In the genomic region with DNA sequence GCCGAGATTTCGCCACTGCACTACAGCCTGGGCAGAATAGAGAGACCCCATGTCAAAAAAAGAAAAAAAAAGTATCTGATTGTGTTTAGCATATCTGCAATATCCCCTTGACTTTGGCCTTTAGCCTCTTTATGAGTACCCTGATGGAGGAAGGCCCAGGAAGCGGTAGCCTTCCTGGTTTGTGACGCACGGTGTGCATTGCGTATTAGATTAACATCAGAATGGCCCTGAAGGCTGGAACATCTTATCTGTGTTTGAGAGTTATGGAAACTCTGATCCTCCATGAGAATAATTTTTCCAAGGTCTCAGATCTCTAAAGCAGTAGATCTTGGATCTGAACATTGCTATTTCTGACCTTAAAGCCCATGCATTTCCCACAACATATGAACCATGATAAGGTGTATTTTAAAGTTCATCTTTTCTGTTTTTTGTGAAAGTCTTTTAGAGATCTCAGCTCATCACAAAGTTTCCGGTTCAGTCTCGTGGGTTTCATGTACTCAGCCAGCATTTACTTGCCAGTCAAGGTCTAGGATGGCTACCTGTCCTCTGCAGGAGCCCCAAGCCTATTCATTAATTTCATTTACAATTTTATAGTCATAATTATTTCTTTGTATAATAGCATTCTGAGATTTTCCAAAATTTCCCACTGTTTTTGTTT, we compare ENCODE assay signal across 8 cellular contexts. TPM values are rescaled to one million over a fixed set of nuclear protein-coding genes. Genes with fewer than 3 reads are reported as not detected.
DNase-seq lines count a peak whose midpoint lies in the region; ATAC-seq, FAIRE-seq and TF ChIP-seq lines count a peak whose summit lies in the region.

No MANE protein-coding gene starts in this region.

- ATAC-seq in activated T-cell treated with anti-CD3 and anti-CD28 coated beads, Interleukin-2, amount 50 U/mL, for 72 hours (replicated peaks in 1 of 2), result no peak
- ATAC-seq in left lung (no peak), GM21723 (IDR thresholded peaks at IDR 0.05; ENCODE audit: unreplicated experiment) (no peak), HG02798 (IDR thresholded peaks at IDR 0.05; ENCODE audit: poor library complexity, unreplicated experiment) (no peak)

- no peaks in the 10 kb centered on the region for H3K27me3 Mint-ChIP-seq in activated T-cell treated with anti-CD3 and anti-CD28 coated beads, Interleukin-2, amount 50 U/mL, for 72 hours (ENCODE audit: low read depth)
- H3K27me3 Mint-ChIP-seq in activated naive CD8-positive, alpha-beta T cell treated with anti-CD3 and anti-CD28 coated beads for 36 hours, result no peaks in the 10 kb centered on the region

- no peak for FAIRE-seq in urothelium cell line (lab: Jason Lieb, UNC)

- H3K4me3 ChIP-seq in left lung (peak overlapping the region; percentile 80), thyroid gland (replicated peaks in 1 of 3) (peak overlapping the region in 1 of 3 donors; percentile 74)

- H3K9me3 ChIP-seq in left lung, result no peaks in the 10 kb centered on the region
- H3K9me3 ChIP-seq in thyroid gland, result no peaks in the 10 kb centered on the region

- H3K27ac ChIP-seq in left lung, result peak overlapping the region; percentile 87 to 90
- H3K27ac ChIP-seq in thyroid gland, result peak overlapping the region; percentile 88 to 92 (median 89)

- intact Hi-C loops in left lung (cut with DNase I), result no loop called here
- intact Hi-C loops in thyroid gland (cut with DNase I), result loop anchor here (5.0 kb wide), 1 partner anchor 227 kb away; no protein-coding TSS in a partner anchor

- DNase-seq in activated T-cell treated with anti-CD3 and anti-CD28 coated beads, Interleukin-2, amount 50 U/mL, for 72 hours, result peak in 1 of 2 donors; percentile 22
- DNase-seq in activated T-cell treated with anti-CD3 and anti-CD28 coated beads, Interleukin-2, amount 50 U/mL, for 1 hour, result no peak
- DNase-seq in activated naive CD8-positive, alpha-beta T cell treated with anti-CD3 and anti-CD28 coated beads for 36 hours, result no peak
- DNase-seq in left lung (no peak), thyroid gland (no peak), urothelium cell line (ENCODE audit: low spot score) (no peak)

- H3K27me3 ChIP-seq in left lung, result no peaks in the 10 kb centered on the region
- no peaks in the 10 kb centered on the region for H3K27me3 ChIP-seq in thyroid gland

- H3K4me1 Mint-ChIP-seq in activated T-cell treated with anti-CD3 and anti-CD28 coated beads, Interleukin-2, amount 50 U/mL, for 72 hours (ENCODE audit: low read depth), result peaks cover 43% of the 10 kb centered on the region
- H3K4me1 Mint-ChIP-seq in activated naive CD8-positive, alpha-beta T cell treated with anti-CD3 and anti-CD28 coated beads for 36 hours, result peaks cover 32% of the 10 kb centered on the region

- H3K27ac Mint-ChIP-seq in activated T-cell treated with anti-CD3 and anti-CD28 coated beads, Interleukin-2, amount 50 U/mL, for 72 hours, result no peak overlapping the region
- peak overlapping the region; percentile 71 for H3K27ac Mint-ChIP-seq in activated naive CD8-positive, alpha-beta T cell treated with anti-CD3 and anti-CD28 coated beads for 36 hours

- TF ChIP-seq POLR2A in thyroid gland (IDR thresholded peaks at IDR 0.05), result no peak

- no peaks in the 10 kb centered on the region for H3K9me3 Mint-ChIP-seq in activated T-cell treated with anti-CD3 and anti-CD28 coated beads, Interleukin-2, amount 50 U/mL, for 72 hours
- no peaks in the 10 kb centered on the region for H3K9me3 Mint-ChIP-seq in activated naive CD8-positive, alpha-beta T cell treated with anti-CD3 and anti-CD28 coated beads for 36 hours

- WGBS in thyroid gland, 2 donors, result 83 to 85% methylated on average over 8 of the region's 8 CpGs

- peak overlapping the region; percentile 82 to 90 for H3K4me3 Mint-ChIP-seq in activated T-cell treated with anti-CD3 and anti-CD28 coated beads, Interleukin-2, amount 50 U/mL, for 72 hours
- peak overlapping the region; percentile 30 for H3K4me3 Mint-ChIP-seq in activated naive CD8-positive, alpha-beta T cell treated with anti-CD3 and anti-CD28 coated beads for 36 hours

- peaks cover 3 to 5% of the 10 kb centered on the region in 2 donors for H3K36me3 Mint-ChIP-seq in activated T-cell treated with anti-CD3 and anti-CD28 coated beads, Interleukin-2, amount 50 U/mL, for 72 hours (ENCODE audit: insufficient read depth in 2 of 2)
- H3K36me3 Mint-ChIP-seq in activated naive CD8-positive, alpha-beta T cell treated with anti-CD3 and anti-CD28 coated beads for 36 hours, result no peaks in the 10 kb centered on the region

- H3K36me3 ChIP-seq in left lung (no peaks in the 10 kb centered on the region), thyroid gland (no peaks in the 10 kb centered on the region)

- H3K4me1 ChIP-seq in left lung (peaks cover 14 to 28% of the 10 kb centered on the region in 2 donors), thyroid gland (peaks cover 27% of the 10 kb centered on the region in 2 donors)

- TF ChIP-seq CTCF in left lung (IDR thresholded peaks at IDR 0.05) (no peak), thyroid gland (IDR thresholded peaks at IDR 0.05) (no peak)

RNA-seq across cellular contexts. Expression of gene FDX1, which starts 0.7 kb away (rescaled TPM):
- total RNA-seq in activated T-cell treated with anti-CD3 and anti-CD28 coated beads, Interleukin-2, amount 50 U/mL, for 72 hours, result 1 to 10 TPM; 7.7 to 8.0 TPM
- 10 to 100 TPM; 18.2 to 19.2 TPM for total RNA-seq in activated naive CD8-positive, alpha-beta T cell treated with anti-CD3 and anti-CD28 coated beads for 36 hours
- 10 to 100 TPM; 17.2 to 19.0 TPM for total RNA-seq in left lung
- 10 to 100 TPM; 28.9 to 58.5 (median 39.6) TPM for total RNA-seq in thyroid gland
